ENCODE assay signal across 8 cellular contexts in the genomic region with DNA sequence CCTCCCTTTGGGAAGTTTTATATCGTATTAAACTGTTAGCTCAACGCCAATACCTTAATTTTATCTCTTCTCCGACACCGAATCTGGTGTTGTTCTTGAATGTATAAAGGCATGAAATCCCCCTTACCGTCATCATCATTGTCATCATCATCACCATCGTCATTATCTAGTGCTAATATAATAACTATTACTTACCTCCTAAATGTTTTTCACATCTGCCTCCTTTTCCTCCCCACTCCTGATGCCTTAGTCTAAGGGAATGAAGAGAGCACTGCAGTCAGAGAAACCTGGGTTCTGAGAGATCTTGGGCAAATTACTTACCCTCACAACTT. TPM values are rescaled to one million over a fixed set of nuclear protein-coding genes. Genes with fewer than 3 reads are reported as not detected.
DNase-seq lines count a peak whose midpoint lies in the region; ATAC-seq, FAIRE-seq and TF ChIP-seq lines count a peak whose summit lies in the region.

No MANE protein-coding gene starts in this region.

- no TSS peak for BruUV-seq in GM12878 (replicated peaks; lab: Mats Ljungman, UMichigan)

- H3K27me3 Mint-ChIP-seq in CD8-positive, alpha-beta T cell (ENCODE audit: low read depth): no peaks in the 10 kb centered on the region

- peak overlapping the region; percentile 76 for H3K4me3 Mint-ChIP-seq in CD8-positive, alpha-beta T cell

- TF ChIP-seq RAD21 in GM12878 (IDR thresholded peaks at IDR 0.05; ENCODE audit: insufficient read depth, low read depth, low read length): no peak

- RAD21 ChIA-PET in GM12878 (lab: Charles Lee; ENCODE audit: unreplicated experiment): interaction anchor here (2.1 kb wide), 1 partner anchor 101 kb away, joined by 8 read pairs; a partner anchor contains a TSS

- peak overlapping the region; percentile 9 for H3K4me3 ChIP-seq in CD8-positive, alpha-beta T cell (ENCODE audit: low read depth, low read length)
- H3K4me3 ChIP-seq in GM12878: no peak overlapping the region
- peak overlapping the region; percentile 49 to 54 for H3K4me3 ChIP-seq in muscle layer of duodenum (ENCODE audit: low read depth in 1 of 2, low read length in 2 of 2)

- peaks cover 37% of the 10 kb centered on the region for H3K79me2 ChIP-seq in GM12878 (ENCODE audit: control insufficient read depth, insufficient read depth, low read length)

- no peaks in the 10 kb centered on the region for H4K20me1 ChIP-seq in GM12878 (ENCODE audit: control insufficient read depth, insufficient read depth)

- 2% methylated on average over 6 of the region's 6 CpGs for WGBS in GM12878 (ENCODE audit: insufficient coverage, insufficient replicate concordance, low lambda C conversion rate, missing lambda C conversion rate)

- ATAC-seq in CD8-positive, alpha-beta T cell: no peak
- ATAC-seq in HG03045 (IDR thresholded peaks at IDR 0.05; ENCODE audit: unreplicated experiment) (peak; percentile 8), GM12878 (no peak), GM18505 (IDR thresholded peaks at IDR 0.05; ENCODE audit: unreplicated experiment) (no peak), GM21367 (IDR thresholded peaks at IDR 0.05; ENCODE audit: unreplicated experiment) (no peak)

- H3K27me3 ChIP-seq in CD8-positive, alpha-beta T cell (ENCODE audit: insufficient read depth, low read length): no peaks in the 10 kb centered on the region
- no peaks in the 10 kb centered on the region for H3K27me3 ChIP-seq in GM12878 (replicated peaks in 1 of 2; ENCODE audit: control insufficient read depth in 2 of 2, insufficient read depth in 2 of 2, low read length in 1 of 2)
- no peaks in the 10 kb centered on the region for H3K27me3 ChIP-seq in muscle layer of duodenum (ENCODE audit: low read depth, low read length)

- peaks cover 33% of the 10 kb centered on the region for H3K36me3 Mint-ChIP-seq in CD8-positive, alpha-beta T cell

- no peak for DNase-seq in CD8-positive, alpha-beta T cell
- no peak for DNase-seq in GM12878 (ENCODE audit: low read depth, low spot score)
- no peak for DNase-seq in stimulated activated CD8-positive, alpha-beta memory T cell treated with anti-CD3 and anti-CD28 coated beads, Interleukin-4, amount 100 ng/mL, for 48 hours
- DNase-seq in RCC 7860 (ENCODE audit: low spot score): no peak

- H3K27ac ChIP-seq in CD8-positive, alpha-beta T cell (ENCODE audit: low read depth, low read length): no peak overlapping the region
- H3K27ac ChIP-seq in GM12878 (ENCODE audit: control insufficient read depth, insufficient read depth) (no peak overlapping the region), muscle layer of duodenum (ENCODE audit: low read length) (peak overlapping the region; percentile 17)

- no peaks in the 10 kb centered on the region for H3K9me3 ChIP-seq in CD8-positive, alpha-beta T cell (ENCODE audit: low read length)
- H3K9me3 ChIP-seq in GM12878 (replicated peaks; ENCODE audit: control insufficient read depth, insufficient read depth, low read length): no peaks in the 10 kb centered on the region
- no peaks in the 10 kb centered on the region for H3K9me3 ChIP-seq in muscle layer of duodenum (ENCODE audit: control insufficient read depth in 1 of 2, low read length in 2 of 2)

- no peaks in the 10 kb centered on the region for H3K9me3 Mint-ChIP-seq in CD8-positive, alpha-beta T cell

- TF ChIP-seq CTCF in CD8-positive, alpha-beta T cell (IDR thresholded peaks at IDR 0.05): no peak
- TF ChIP-seq CTCF in GM12878 (IDR thresholded peaks at IDR 0.05 in 2 of 3, conservative IDR thresholded peaks at IDR 0.05 in 1 of 3; ENCODE audit: control insufficient read depth in 2 of 3, extremely low read depth in 1 of 3, insufficient read depth in 1 of 3, low read depth in 3 of 3, low read length in 3 of 3): no peak

- H3K36me3 ChIP-seq in CD8-positive, alpha-beta T cell (ENCODE audit: insufficient read depth, low read length): no peaks in the 10 kb centered on the region
- peaks cover 0 to 18% of the 10 kb centered on the region in 2 experiments; a peak in 2 of 4 replicates for H3K36me3 ChIP-seq in GM12878 (ENCODE audit: control insufficient read depth in 2 of 2, insufficient read depth in 2 of 2, low read length in 1 of 2)
- H3K36me3 ChIP-seq in muscle layer of duodenum (ENCODE audit: control insufficient read depth in 1 of 2, insufficient read depth in 2 of 2, low read length in 2 of 2): peaks cover 9% of the 10 kb centered on the region in 2 donors

- POLR2A ChIA-PET in CD8-positive, alpha-beta T cell (lab: Charles Lee): interaction anchor here (1.5 to 6.9 kb wide), 2 partner anchors 26 to 1332 kb away, joined by 4 to 55 read pairs; a partner anchor contains a TSS
- POLR2A ChIA-PET in GM12878 (lab: Charles Lee): interaction anchor here (9.3 kb wide), 1 partner anchor 24 kb away, joined by 132 read pairs; a partner anchor contains a TSS

- in situ Hi-C loops in GM12878 (cut with MboI): no loop called here

- H3K4me1 Mint-ChIP-seq in CD8-positive, alpha-beta T cell (ENCODE audit: low read depth): peaks cover 44% of the 10 kb centered on the region

- SMC1A ChIA-PET in GM12878 (lab: Charles Lee; ENCODE audit: uncharacterized antibody, unreplicated experiment): interaction anchor here (1.5 to 9.4 kb wide), 2 partner anchors 20 to 27 kb away, joined by 7 to 148 read pairs; a partner anchor contains a TSS

- CTCF ChIA-PET in CD8-positive, alpha-beta T cell (lab: Charles Lee): interaction anchor here (1.0 to 2.0 kb wide), 2 partner anchors 15 to 101 kb away, joined by 3 to 7 read pairs; a partner anchor contains a TSS
- CTCF ChIA-PET in GM12878 (lab: Yijun Ruan, JAX): interaction anchor here (1.2 to 3.0 kb wide), 2 partner anchors 20 to 100 kb away, joined by 3 to 17 read pairs; a partner anchor contains a TSS

- TF ChIP-seq POLR2A in GM12878 (IDR thresholded peaks at IDR 0.05; ENCODE audit: low read depth, low read length): no peak
- TF ChIP-seq POLR2A in GM18505 (IDR thresholded peaks at IDR 0.05; ENCODE audit: borderline replicate concordance, extremely low read depth, insufficient read depth, insufficient read length): no peak

- no peak overlapping the region for H3K9ac ChIP-seq in GM12878 (ENCODE audit: control insufficient read depth, insufficient read depth, low read length)

- peak overlapping the region; percentile 81 for H2AFZ ChIP-seq in GM12878 (ENCODE audit: control insufficient read depth, low read depth, low read length)

- peak overlapping the region; percentile 86 for H3K27ac Mint-ChIP-seq in CD8-positive, alpha-beta T cell

- peak overlapping the region; percentile 80 for H3K4me2 ChIP-seq in GM12878 (ENCODE audit: control insufficient read depth, insufficient read depth)

- no peak for TF ChIP-seq EP300 in GM12878 (IDR thresholded peaks at IDR 0.05; ENCODE audit: borderline replicate concordance in 1 of 2, control insufficient read depth in 1 of 2, low read depth in 2 of 2, low read length in 2 of 2)

- intact Hi-C loops in CD8-positive, alpha-beta T cell (cut with DNase I, micrococcal nuclease): loop anchor here (1.0 to 10.0 kb wide), 14 partner anchors 28 to 1331 kb away; a partner anchor contains a TSS
- intact Hi-C loops in GM12878 (cut with micrococcal nuclease; ENCODE audit: unreplicated experiment): loop anchor here (1.0 kb wide), 1 partner anchor 28 kb away; a partner anchor contains a TSS

- FAIRE-seq in GM12878 (lab: Jason Lieb, UNC): peak; percentile 54
- no peak for FAIRE-seq in RCC 7860 (lab: Jason Lieb, UNC)

- H3K4me1 ChIP-seq in CD8-positive, alpha-beta T cell (ENCODE audit: insufficient read depth, low read length): peaks cover 32% of the 10 kb centered on the region
- H3K4me1 ChIP-seq in GM12878 (ENCODE audit: control insufficient read depth, insufficient read depth, low read length) (no peaks in the 10 kb centered on the region; the same call in 1 of the 2 replicates), muscle layer of duodenum (ENCODE audit: control insufficient read depth in 1 of 2, insufficient read depth in 2 of 2, low read length in 2 of 2) (peaks cover 16 to 37% of the 10 kb centered on the region in 2 donors)

RNA-seq across cellular contexts. Expression of a gene that starts 0.7 kb away (rescaled TPM):
- total RNA-seq in CD8-positive, alpha-beta T cell: 10 to 100 TPM; 10.9 to 11.2 TPM
- total RNA-seq in GM12878 (2013; cell fraction: nucleolus; rRNA removed): 23.8 and 24.7 TPM in 2 replicates
- total RNA-seq in GM12878 (2014; rRNA removed) (14.7 and 17.9 TPM in 2 replicates), GM12878 (2014; rRNA removed; fragmentation: Illumina TruSeq; extraction: Trizol) (17.7 and 17.8 TPM in 2 replicates), GM12878 (2021) (11.9 and 12.4 TPM in 2 replicates)
- polyA plus RNA-seq in GM12878 (2011; ENCODE audit: low read depth): 4.5 TPM
- polyA plus RNA-seq in GM12878 (2011; rRNA removed) (7.3 and 7.8 TPM in 2 replicates), GM12878 (2014; fragmentation: Illumina TruSeq; extraction: Trizol) (12.1 and 13.3 TPM in 2 replicates), GM12878 (2014; fragmentation: Nextera tagmentation; extraction: Ambion mirVana) (1 to 10 TPM; 2.9 to 3.0 TPM), GM12878 (2014; rRNA removed) (7.4 and 7.6 TPM in 2 replicates), GM12878 (2016; fragmentation: Nextera tagmentation; extraction: Ambion mirVana) (1 to 10 TPM; 8.1 to 9.0 TPM)
- polyA plus RNA-seq in GM12878 (2011; cell fraction: cytosol; rRNA removed): 4.8 and 5.3 TPM in 2 replicates
- 6.2 and 6.4 TPM in 2 replicates for polyA plus RNA-seq in GM12878 (2011; cell fraction: nucleus; rRNA removed)
- 5.6 and 6.4 TPM in 2 replicates for polyA plus RNA-seq in GM12878 (2012)
- 8.6 and 9.3 TPM in 2 replicates for polyA minus RNA-seq in GM12878 (2011; rRNA and poly(A)+ RNA removed)
- polyA minus RNA-seq in GM12878 (2011; cell fraction: cytosol; rRNA and poly(A)+ RNA removed): 4.5 and 4.8 TPM in 2 replicates
- polyA minus RNA-seq in GM12878 (2011; cell fraction: nucleus; rRNA and poly(A)+ RNA removed): 4.8 and 7.1 TPM in 2 replicates

RNA-seq across cellular contexts. Expression of a gene that starts 28.1 kb away (rescaled TPM):
- 10 to 100 TPM; 68.0 to 76.4 TPM for total RNA-seq in CD8-positive, alpha-beta T cell
- total RNA-seq in GM12878 (2013; cell fraction: nucleolus; rRNA removed): 203 and 235 TPM in 2 replicates
- 46.9 and 48.6 TPM in 2 replicates for total RNA-seq in GM12878 (2014; rRNA removed)
- 25.6 and 27.0 TPM in 2 replicates for total RNA-seq in GM12878 (2014; rRNA removed; fragmentation: Illumina TruSeq; extraction: Trizol)
- total RNA-seq in GM12878 (2021): 59.8 and 62.8 TPM in 2 replicates
- polyA plus RNA-seq in GM12878 (2011; ENCODE audit: low read depth): 24.9 TPM
- polyA plus RNA-seq in GM12878 (2011; rRNA removed): 42.3 and 61.9 TPM in 2 replicates
- 48.3 and 66.9 TPM in 2 replicates for polyA plus RNA-seq in GM12878 (2011; cell fraction: cytosol; rRNA removed)
- 740 and 754 TPM in 2 replicates for polyA plus RNA-seq in GM12878 (2011; cell fraction: nucleus; rRNA removed)
- 50.6 and 61.2 TPM in 2 replicates for polyA plus RNA-seq in GM12878 (2012)
- 27.6 and 38.0 TPM in 2 replicates for polyA plus RNA-seq in GM12878 (2014; fragmentation: Illumina TruSeq; extraction: Trizol)
- 1 to 10 TPM in 1 of 2 experiments, under 1 TPM in 1; 0.32 to 1.3 TPM for polyA plus RNA-seq in GM12878 (2014; fragmentation: Nextera tagmentation; extraction: Ambion mirVana)
- polyA plus RNA-seq in GM12878 (2014; rRNA removed): 71.6 and 75.5 TPM in 2 replicates
- 10 to 100 TPM; 44.2 to 46.4 TPM for polyA plus RNA-seq in GM12878 (2016; fragmentation: Nextera tagmentation; extraction: Ambion mirVana)
- 32.8 and 51.6 TPM in 2 replicates for polyA minus RNA-seq in GM12878 (2011; rRNA and poly(A)+ RNA removed)
- 22.6 and 22.9 TPM in 2 replicates for polyA minus RNA-seq in GM12878 (2011; cell fraction: cytosol; rRNA and poly(A)+ RNA removed)
- 82.2 and 98.7 TPM in 2 replicates for polyA minus RNA-seq in GM12878 (2011; cell fraction: nucleus; rRNA and poly(A)+ RNA removed)

RNA-seq across cellular contexts. Expression of a gene that starts 43.2 kb away (rescaled TPM):
- total RNA-seq in CD8-positive, alpha-beta T cell: 10 to 100 TPM; 22.8 to 23.9 TPM
- total RNA-seq in GM12878 (2013; cell fraction: nucleolus; rRNA removed): 31.5 and 32.2 TPM in 2 replicates
- 13.8 and 15.4 TPM in 2 replicates for total RNA-seq in GM12878 (2014; rRNA removed)
- total RNA-seq in GM12878 (2014; rRNA removed; fragmentation: Illumina TruSeq; extraction: Trizol): 8.1 and 9.7 TPM in 2 replicates
- 12.3 and 13.0 TPM in 2 replicates for total RNA-seq in GM12878 (2021)
- polyA plus RNA-seq in GM12878 (2011; ENCODE audit: low read depth): 3.3 TPM
- 6.4 and 9.0 TPM in 2 replicates for polyA plus RNA-seq in GM12878 (2011; rRNA removed)
- polyA plus RNA-seq in GM12878 (2011; cell fraction: cytosol; rRNA removed): 8.1 and 11.7 TPM in 2 replicates
- 26.4 and 36.8 TPM in 2 replicates for polyA plus RNA-seq in GM12878 (2011; cell fraction: nucleus; rRNA removed)
- 5.8 and 8.2 TPM in 2 replicates for polyA plus RNA-seq in GM12878 (2012)
- polyA plus RNA-seq in GM12878 (2014; fragmentation: Illumina TruSeq; extraction: Trizol): 10.4 and 13.4 TPM in 2 replicates
- under 1 TPM; 0.06 to 0.73 TPM for polyA plus RNA-seq in GM12878 (2014; fragmentation: Nextera tagmentation; extraction: Ambion mirVana)
- polyA plus RNA-seq in GM12878 (2014; rRNA removed): 13.2 and 15.3 TPM in 2 replicates
- 1 to 10 TPM; 9.6 to 9.8 TPM for polyA plus RNA-seq in GM12878 (2016; fragmentation: Nextera tagmentation; extraction: Ambion mirVana)
- 27.6 TPM in 2 replicates for polyA minus RNA-seq in GM12878 (2011; rRNA and poly(A)+ RNA removed)
- 5.4 and 5.5 TPM in 2 replicates for polyA minus RNA-seq in GM12878 (2011; cell fraction: cytosol; rRNA and poly(A)+ RNA removed)
- 41.6 and 46.8 TPM in 2 replicates for polyA minus RNA-seq in GM12878 (2011; cell fraction: nucleus; rRNA and poly(A)+ RNA removed)

RNA-seq across cellular contexts. Expression of a gene that starts 43.3 kb away (rescaled TPM):
- 1 to 10 TPM; 1.3 to 1.4 TPM for total RNA-seq in CD8-positive, alpha-beta T cell
- 0.15 and 0.91 TPM in 2 replicates for total RNA-seq in GM12878 (2013; cell fraction: nucleolus; rRNA removed)
- total RNA-seq in GM12878 (2014; rRNA removed) (0.11 TPM in 1 of 2 replicates, not detected in the other), GM12878 (2014; rRNA removed; fragmentation: Illumina TruSeq; extraction: Trizol) (not detected in 2 replicates), GM12878 (2021) (0.37 TPM in 1 of 2 replicates, not detected in the other)
- not detected for polyA plus RNA-seq in GM12878 (2011; ENCODE audit: low read depth)
- polyA plus RNA-seq in GM12878 (2011; rRNA removed) (not detected in 2 replicates), GM12878 (2014; fragmentation: Illumina TruSeq; extraction: Trizol) (0.01 TPM in 1 of 2 replicates, not detected in the other), GM12878 (2014; fragmentation: Nextera tagmentation; extraction: Ambion mirVana) (not detected), GM12878 (2014; rRNA removed) (0.12 TPM in 1 of 2 replicates, not detected in the other), GM12878 (2016; fragmentation: Nextera tagmentation; extraction: Ambion mirVana) (under 1 TPM; 0.17 to 0.26 TPM)
- polyA plus RNA-seq in GM12878 (2011; cell fraction: cytosol; rRNA removed): not detected in 2 replicates
- polyA plus RNA-seq in GM12878 (2011; cell fraction: nucleus; rRNA removed): not detected in 2 replicates
- 0.09 and 0.13 TPM in 2 replicates for polyA plus RNA-seq in GM12878 (2012)
- polyA minus RNA-seq in GM12878 (2011; rRNA and poly(A)+ RNA removed): not detected in 2 replicates
- not detected in 2 replicates for polyA minus RNA-seq in GM12878 (2011; cell fraction: cytosol; rRNA and poly(A)+ RNA removed)
- polyA minus RNA-seq in GM12878 (2011; cell fraction: nucleus; rRNA and poly(A)+ RNA removed): 0.12 TPM in 1 of 2 replicates, not detected in the other
